In the genomic region with DNA sequence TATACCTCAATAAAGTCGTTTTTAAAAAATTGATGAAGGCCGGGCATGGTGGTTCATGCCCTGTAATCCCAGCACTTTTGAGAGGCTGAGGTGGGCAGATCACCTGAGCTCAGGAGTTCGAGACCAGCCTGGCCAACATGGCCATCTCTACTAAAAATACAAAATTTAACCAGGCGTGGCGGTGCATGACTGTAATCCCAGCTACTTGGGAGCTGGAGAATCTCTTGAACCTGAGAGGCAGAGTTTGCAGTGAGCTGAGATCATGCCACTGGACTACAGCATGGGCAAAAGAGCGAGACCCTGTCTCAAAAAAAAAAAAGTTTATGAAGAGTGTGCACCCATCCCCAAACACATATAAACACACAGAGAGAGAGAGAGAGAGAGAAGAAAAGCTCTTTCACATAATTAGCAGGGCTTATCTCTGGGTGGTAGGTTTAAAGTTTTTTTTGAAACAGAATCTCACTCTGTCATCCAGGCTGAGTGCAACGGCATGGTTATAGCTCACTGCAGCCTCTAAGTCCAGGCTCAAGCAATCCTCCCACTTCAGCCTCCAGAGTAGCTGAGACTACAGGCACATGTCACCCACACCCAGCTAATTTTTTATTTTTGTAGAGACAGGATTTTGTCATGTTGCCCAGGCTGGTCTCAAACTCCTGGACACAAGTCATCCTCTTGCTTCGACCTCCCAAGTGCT, we compare ENCODE assay signal across 11 cellular contexts. TPM values are rescaled to one million over a fixed set of nuclear protein-coding genes. Genes with fewer than 3 reads are reported as not detected.
DNase-seq lines count a peak whose midpoint lies in the region; FAIRE-seq and TF ChIP-seq lines count a peak whose summit lies in the region.
"Had no signal": no experiment of that assay in that cellular context is flagged by ENCODE, and none has a peak within 500 bp of the region (broad histone marks: within the 10 kb centered on the region; RNA-seq: fewer than 3 reads in every experiment).

No MANE protein-coding gene starts in this region.

- no peak overlapping the region for H2AFZ ChIP-seq in MM.1S (ENCODE audit: low read length)
- no peak overlapping the region for H2AFZ ChIP-seq in astrocyte (ENCODE audit: low read depth, low read length)
- no peak overlapping the region for H2AFZ ChIP-seq in trophoblast cell (ENCODE audit: insufficient read depth, low read length, poor library complexity)

- no peak for TF ChIP-seq CTCF in DOHH2 (IDR thresholded peaks at IDR 0.05; ENCODE audit: low read depth, low read length, poor library complexity, severe bottlenecking)
- TF ChIP-seq CTCF in MM.1S (IDR thresholded peaks at IDR 0.05; ENCODE audit: low read length) = no peak
- no peak for TF ChIP-seq CTCF in astrocyte (IDR thresholded peaks at IDR 0.05; ENCODE audit: insufficient read depth, low read depth, low read length)
- TF ChIP-seq CTCF in Caco-2 (IDR thresholded peaks at IDR 0.05; ENCODE audit: insufficient read depth in 1 of 2, low read depth in 1 of 2, low read length in 1 of 2, severe bottlenecking in 1 of 2, unreplicated experiment in 1 of 2) = no peak
- TF ChIP-seq CTCF in breast epithelium (IDR thresholded peaks at IDR 0.05) = no peak

- H3K27ac Mint-ChIP-seq in astrocyte (ENCODE audit: unreplicated experiment) (peak overlapping the region; percentile 66), Caco-2 (ENCODE audit: unreplicated experiment) (no peak overlapping the region)

- H3K27me3 Mint-ChIP-seq in astrocyte (ENCODE audit: low read depth, unreplicated experiment) (no peaks in the 10 kb centered on the region), Caco-2 (ENCODE audit: insufficient read depth, unreplicated experiment) (no peaks in the 10 kb centered on the region)

- H3K9me3 ChIP-seq in DOHH2 (ENCODE audit: control insufficient read depth, insufficient read depth, low read length) (no peaks in the 10 kb centered on the region), MM.1S (replicated peaks; ENCODE audit: insufficient read depth, low read length) (no peaks in the 10 kb centered on the region), astrocyte (ENCODE audit: insufficient read depth, low read depth, low read length) (no peaks in the 10 kb centered on the region), trophoblast cell (ENCODE audit: insufficient read depth, low read depth, low read length) (no peaks in the 10 kb centered on the region), Caco-2 (no peaks in the 10 kb centered on the region), breast epithelium (no peaks in the 10 kb centered on the region)
- H3K9me3 ChIP-seq: mucosa of descending colon had no signal

- no peak overlapping the region for H2BK120ac ChIP-seq in trophoblast cell (ENCODE audit: insufficient read depth, low read length, poor library complexity)

- H4K91ac ChIP-seq in trophoblast cell (ENCODE audit: low read depth, low read length) = no peak overlapping the region

- H3K4me3 ChIP-seq in DOHH2 (ENCODE audit: low read length) (peak overlapping the region; percentile 97), MM.1S (ENCODE audit: low read length) (no peak overlapping the region), astrocyte (ENCODE audit: insufficient read depth, low read depth, low read length) (no peak overlapping the region), trophoblast cell (ENCODE audit: low read depth, low read length) (no peak overlapping the region), Caco-2 (ENCODE audit: low read depth, low read length) (no peak overlapping the region), breast epithelium (no peak overlapping the region)
- H3K4me3 ChIP-seq: mucosa of descending colon had no signal

- TF ChIP-seq POLR2A in breast epithelium (IDR thresholded peaks at IDR 0.05) = no peak

- H3K36me3 Mint-ChIP-seq in astrocyte (ENCODE audit: low read depth, unreplicated experiment) (peaks cover 13% of the 10 kb centered on the region), Caco-2 (ENCODE audit: insufficient read depth, unreplicated experiment) (peaks cover 71% of the 10 kb centered on the region)

- no peak for DNase-seq in MM.1S
- DNase-seq in astrocyte (ENCODE audit: low read depth) = no peak
- no peak for DNase-seq in trophoblast cell
- no peak for DNase-seq in cerebellar cortex (ENCODE audit: low spot score)
- DNase-seq in Caco-2 = no peak
- no peak for DNase-seq in breast epithelium (ENCODE audit: low spot score in 2 of 2)
- DNase-seq: NCI-H526; small intestine; stimulated activated CD8-positive, alpha-beta memory T cell treated with anti-CD3 and anti-CD28 coated beads, Interleukin-4, amount 100 ng/mL, for 48 hours had no signal

- H3K4me1 Mint-ChIP-seq in astrocyte (ENCODE audit: low read depth, unreplicated experiment) = peaks cover 25% of the 10 kb centered on the region
- H3K4me1 Mint-ChIP-seq in Caco-2 (ENCODE audit: low read depth, unreplicated experiment) = peaks cover 31% of the 10 kb centered on the region

- peaks cover 8% of the 10 kb centered on the region; the same call in 1 of the 2 replicates for H4K20me1 ChIP-seq in DOHH2 (ENCODE audit: control insufficient read depth, insufficient read depth, low read depth, low read length)
- no peaks in the 10 kb centered on the region for H4K20me1 ChIP-seq in MM.1S (ENCODE audit: insufficient read depth, low read length)
- H4K20me1 ChIP-seq in astrocyte (ENCODE audit: insufficient read depth, low read length) = peaks cover 61% of the 10 kb centered on the region

- H3K14ac ChIP-seq in trophoblast cell (ENCODE audit: low read length) = no peak overlapping the region

- H3K9me3 Mint-ChIP-seq in astrocyte (ENCODE audit: unreplicated experiment) = no peaks in the 10 kb centered on the region
- H3K9me3 Mint-ChIP-seq in Caco-2 (ENCODE audit: unreplicated experiment) = no peaks in the 10 kb centered on the region

- H3K79me2 ChIP-seq in DOHH2 (ENCODE audit: control insufficient read depth, low read length) = peaks cover 84% of the 10 kb centered on the region
- peaks cover 57% of the 10 kb centered on the region for H3K79me2 ChIP-seq in MM.1S (ENCODE audit: low read length)
- peaks cover 73% of the 10 kb centered on the region for H3K79me2 ChIP-seq in astrocyte (ENCODE audit: insufficient read depth, low read length)
- H3K79me2 ChIP-seq in trophoblast cell (ENCODE audit: control insufficient read depth, insufficient read depth, low read length, poor library complexity) = peaks cover 33% of the 10 kb centered on the region

- peak overlapping the region; percentile 81 for H3K27ac ChIP-seq in DOHH2 (ENCODE audit: low read depth, low read length)
- H3K27ac ChIP-seq in MM.1S (ENCODE audit: low read length) = peak overlapping the region; percentile 36; the same call in 1 of the 2 replicates
- no peak overlapping the region for H3K27ac ChIP-seq in astrocyte (ENCODE audit: low read depth, low read length)
- H3K27ac ChIP-seq in trophoblast cell (ENCODE audit: low read depth, low read length) = no peak overlapping the region
- H3K27ac ChIP-seq in breast epithelium = peak overlapping the region in 1 of 2 donors; percentile 100

- H3K36me3 ChIP-seq in DOHH2 (ENCODE audit: control insufficient read depth, low read length) = peaks cover 64% of the 10 kb centered on the region
- H3K36me3 ChIP-seq in MM.1S (replicated peaks; ENCODE audit: insufficient read depth, low read length) = no peaks in the 10 kb centered on the region
- H3K36me3 ChIP-seq in astrocyte (ENCODE audit: insufficient read depth, low read length) = no peaks in the 10 kb centered on the region
- H3K36me3 ChIP-seq in trophoblast cell (ENCODE audit: control insufficient read depth in 1 of 2, insufficient read depth in 2 of 2, low read length in 2 of 2) = peaks cover 7 to 10% of the 10 kb centered on the region in 2 experiments
- H3K36me3 ChIP-seq in Caco-2 (ENCODE audit: control insufficient read depth, insufficient read depth, low read length) = no peaks in the 10 kb centered on the region; the same call in 1 of the 2 replicates
- H3K36me3 ChIP-seq in breast epithelium = no peaks in the 10 kb centered on the region

- no peaks in the 10 kb centered on the region for H3K27me3 ChIP-seq in DOHH2 (ENCODE audit: control insufficient read depth, low read length)
- H3K27me3 ChIP-seq in MM.1S (replicated peaks; ENCODE audit: insufficient read depth, low read length) = no peaks in the 10 kb centered on the region
- H3K27me3 ChIP-seq in astrocyte (ENCODE audit: insufficient read depth, low read length) = no peaks in the 10 kb centered on the region
- no peaks in the 10 kb centered on the region for H3K27me3 ChIP-seq in trophoblast cell (ENCODE audit: insufficient read depth, low read length)
- no peaks in the 10 kb centered on the region for H3K27me3 ChIP-seq in Caco-2 (replicated peaks; ENCODE audit: control insufficient read depth, insufficient read depth, low read length)
- H3K27me3 ChIP-seq in breast epithelium = no peaks in the 10 kb centered on the region

- WGBS in trophoblast cell (ENCODE audit: extremely low coverage, insufficient coverage, insufficient read length) = no CpG with 5 or more reads among the region's 8 CpGs

- no peak overlapping the region for H3K23ac ChIP-seq in trophoblast cell (ENCODE audit: low read length)

- H3K9me2 ChIP-seq in DOHH2 (replicated peaks; ENCODE audit: control insufficient read depth, low read length) (no peaks in the 10 kb centered on the region), MM.1S (replicated peaks; ENCODE audit: insufficient read depth, low read length) (no peaks in the 10 kb centered on the region)

- peak overlapping the region; percentile 99 for H3K4me2 ChIP-seq in DOHH2 (ENCODE audit: low read length)
- peak overlapping the region; percentile 96; the same call in 1 of the 2 replicates for H3K4me2 ChIP-seq in MM.1S (ENCODE audit: low read depth, low read length)
- H3K4me2 ChIP-seq in astrocyte (ENCODE audit: low read length) = peak overlapping the region; percentile 97
- H3K4me2 ChIP-seq in trophoblast cell (ENCODE audit: low read length) = no peak overlapping the region

- peak overlapping the region; percentile 94 for H3K4me3 Mint-ChIP-seq in astrocyte (ENCODE audit: unreplicated experiment)
- no peak overlapping the region for H3K4me3 Mint-ChIP-seq in Caco-2 (ENCODE audit: unreplicated experiment)

- peak overlapping the region; percentile 73 for H3K4ac ChIP-seq in trophoblast cell (ENCODE audit: low read depth, low read length)

- peaks cover 28% of the 10 kb centered on the region for H3K79me1 ChIP-seq in trophoblast cell (ENCODE audit: low read length)

- H2AK5ac ChIP-seq in trophoblast cell (ENCODE audit: low read length) = no peak overlapping the region

- intact Hi-C loops in Caco-2 (cut with micrococcal nuclease; ENCODE audit: unreplicated experiment) = loop anchor here (1.0 kb wide), 1 partner anchor 10 kb away; no protein-coding TSS in a partner anchor
- intact Hi-C loops in breast epithelium (cut with DNase I; ENCODE audit: low total_unique reads) = loop anchor here (10.0 kb wide), 1 partner anchor 371 kb away; no protein-coding TSS in a partner anchor

- no peak for FAIRE-seq in astrocyte (lab: Jason Lieb, UNC)
- FAIRE-seq: small intestine had no signal

- H3F3A ChIP-seq in DOHH2 (ENCODE audit: control insufficient read depth, insufficient read depth) (peaks cover 21% of the 10 kb centered on the region), MM.1S (ENCODE audit: insufficient read depth, low read length) (peaks cover 21% of the 10 kb centered on the region)

- BruUV-seq in Caco-2 (replicated peaks; lab: Mats Ljungman, UMichigan) = no TSS peak

- H3K4me1 ChIP-seq in DOHH2 (ENCODE audit: control insufficient read depth, low read length) (peaks cover 56% of the 10 kb centered on the region), MM.1S (ENCODE audit: low read length) (peaks cover 50% of the 10 kb centered on the region), astrocyte (ENCODE audit: insufficient read depth, low read length) (peaks cover 34% of the 10 kb centered on the region), trophoblast cell (ENCODE audit: control insufficient read depth in 1 of 2, insufficient read depth in 2 of 2, low read length in 2 of 2) (peaks cover 42 to 46% of the 10 kb centered on the region in 2 experiments), Caco-2 (peaks cover 35% of the 10 kb centered on the region), breast epithelium (peaks cover 12 to 52% of the 10 kb centered on the region in 2 donors)

- H3K9ac ChIP-seq in MM.1S (ENCODE audit: low read length) (no peak overlapping the region; the same call in 1 of the 2 replicates), astrocyte (ENCODE audit: low read length) (peak overlapping the region; percentile 35), trophoblast cell (ENCODE audit: low read length) (no peak overlapping the region)

- no peak overlapping the region for H4K8ac ChIP-seq in trophoblast cell (ENCODE audit: low read depth, low read length)

- H2BK12ac ChIP-seq in trophoblast cell (ENCODE audit: low read length) = no peak overlapping the region

- no peak overlapping the region for H4K12ac ChIP-seq in trophoblast cell (ENCODE audit: low read depth, low read length)

- no peak overlapping the region for H3K18ac ChIP-seq in trophoblast cell (ENCODE audit: low read length)

- H2BK5ac ChIP-seq in trophoblast cell (ENCODE audit: low read depth, low read length, poor library complexity) = no peak overlapping the region

- CTCF ChIA-PET in Caco-2 (lab: Charles Lee) = no interaction called here

- POLR2A ChIA-PET in Caco-2 (lab: Charles Lee) = interaction anchor here (0.6 to 0.7 kb wide), 2 partner anchors 22 to 101 kb away, joined by 3 to 4 read pairs; no protein-coding TSS in a partner anchor

RNA-seq across cellular contexts. Expression of gene SREBF1, which starts 3.0 kb away (rescaled TPM):
- total RNA-seq in astrocyte (59.2 and 65.6 TPM in 2 replicates), Caco-2 (2022) (109 and 118 TPM in 2 replicates), breast epithelium (100 to 1,000 TPM in 1 of 3 donors, 10 to 100 TPM in 2; 39.0 to 119 (median 81.3) TPM)
- polyA plus RNA-seq in trophoblast cell (2013) = 95.5 and 107 TPM in 2 replicates

Comparison
In these comparisons a context has a peak if more than half of its experiments do, and no peak if none do; other contexts are left out.
1. H3K27ac ChIP-seq: peak in DOHH2 (single experiment) and MM.1S (single experiment); none in astrocyte (single experiment) and trophoblast cell (single experiment).